Comparison of ENCODE assay signal across 16 cellular contexts in genomic region chr7:39042706-39043105, GRCh38.
A peak's percentile ranks its signal among the peaks of the same experiment; 100 is the strongest.
DNase-seq lines count a peak whose midpoint lies in the region; ATAC-seq lines count a peak whose summit lies in the region.
"Had no signal": no experiment of that assay in that cellular context is flagged by ENCODE, and none has a peak within 500 bp of the region (broad histone marks: within the 10 kb centered on the region; RNA-seq: fewer than 3 reads in every experiment).

No MANE protein-coding gene starts in this region.

- H3K9me3 ChIP-seq in NT2/D1 (ENCODE audit: insufficient read depth, low read length) = peaks cover 7% of the 10 kb centered on the region; the same call in 1 of the 2 replicates
- H3K9me3 ChIP-seq: BE2C had no signal

- no peaks in the 10 kb centered on the region for H3K27me3 Mint-ChIP-seq in stimulated activated naive CD8-positive, alpha-beta T cell treated with anti-CD3 and anti-CD28 coated beads, Interleukin-15, amount 100 ng/mL, for 72 hours
- H3K27me3 Mint-ChIP-seq: CD4-positive, alpha-beta memory T cell had no signal

- no peaks in the 10 kb centered on the region for H3K36me3 ChIP-seq in NT2/D1 (ENCODE audit: insufficient read depth, insufficient read length, low read length)
- H3K36me3 ChIP-seq: BE2C had no signal

- no peak overlapping the region for H3K4me3 ChIP-seq in NT2/D1 (ENCODE audit: insufficient read length, low read depth)
- H3K4me3 ChIP-seq: GM23248 had no signal

- H3K9me3 Mint-ChIP-seq in stimulated activated naive CD8-positive, alpha-beta T cell treated with anti-CD3 and anti-CD28 coated beads, Interleukin-15, amount 100 ng/mL, for 72 hours = no peaks in the 10 kb centered on the region
- H3K9me3 Mint-ChIP-seq: CD4-positive, alpha-beta memory T cell; HFFc6 had no signal

- no peaks in the 10 kb centered on the region for H3K27me3 ChIP-seq in NT2/D1 (ENCODE audit: insufficient read depth, insufficient read length)

- no peaks in the 10 kb centered on the region for H3K4me1 ChIP-seq in NT2/D1 (ENCODE audit: insufficient read depth, insufficient read length)
- H3K4me1 ChIP-seq: BE2C had no signal

- H3K9ac ChIP-seq in NT2/D1 (ENCODE audit: insufficient read length, low read depth) = no peak overlapping the region
- H3K9ac ChIP-seq: GM23248 had no signal

- H3K4me1 Mint-ChIP-seq in stimulated activated naive CD8-positive, alpha-beta T cell treated with anti-CD3 and anti-CD28 coated beads, Interleukin-15, amount 100 ng/mL, for 72 hours = no peaks in the 10 kb centered on the region
- H3K4me1 Mint-ChIP-seq: CD4-positive, alpha-beta memory T cell had no signal

- DNase-seq in stimulated activated naive CD8-positive, alpha-beta T cell treated with anti-CD3 and anti-CD28 coated beads, Interleukin-15, amount 100 ng/mL, for 72 hours = no peak
- DNase-seq in stimulated activated naive CD8-positive, alpha-beta T cell treated with anti-CD3 and anti-CD28 coated beads, Interleukin-15, Interleukin-2, amounts not matched to agents 100 U/mL and 50 U/mL, for 24 hours = no peak
- DNase-seq in NCI-H2107 (lab: John Stamatoyannopoulos, UW) (peak; percentile 64), NT2/D1 (ENCODE audit: low read depth, low spot score) (peak; percentile 11), SIG-M5 treated with dmso at 0.1 percent for 504 hours (lab: John Stamatoyannopoulos, UW; ENCODE audit: unreplicated experiment) (no peak)
- no peak for DNase-seq in activated CD4-positive, CD25-positive, alpha-beta regulatory T cell treated with anti-CD3 and anti-CD28 coated beads, Interleukin-2, amount 50 U/mL, for 72 hours
- DNase-seq: BE2C; CD4-positive, alpha-beta memory T cell; GM23248; HFFc6; MV-4-11; NCI-H1694 treated with DMSO at 0.1 percent for 48 hours; NCI-H226; PC-3; T-helper 9 cell had no signal

- no peak overlapping the region for H3K4me3 Mint-ChIP-seq in stimulated activated naive CD8-positive, alpha-beta T cell treated with anti-CD3 and anti-CD28 coated beads, Interleukin-15, amount 100 ng/mL, for 72 hours
- H3K4me3 Mint-ChIP-seq: CD4-positive, alpha-beta memory T cell; HFFc6 had no signal

- no peak overlapping the region for H3K27ac Mint-ChIP-seq in stimulated activated naive CD8-positive, alpha-beta T cell treated with anti-CD3 and anti-CD28 coated beads, Interleukin-15, amount 100 ng/mL, for 72 hours
- H3K27ac Mint-ChIP-seq: CD4-positive, alpha-beta memory T cell; HFFc6 had no signal

- ATAC-seq in stimulated activated naive CD8-positive, alpha-beta T cell treated with anti-CD3 and anti-CD28 coated beads, Interleukin-15, amount 100 ng/mL, for 72 hours = peak; percentile 18
- no peak for ATAC-seq in stimulated activated naive CD8-positive, alpha-beta T cell treated with anti-CD3 and anti-CD28 coated beads, Interleukin-15, Interleukin-2, amounts not matched to agents 100 U/mL and 50 U/mL, for 24 hours
- ATAC-seq in GM21576 (IDR thresholded peaks at IDR 0.05; ENCODE audit: unreplicated experiment) = no peak
- ATAC-seq: PC-3 had no signal

Comparison
In these comparisons a context has a peak if more than half of its experiments do, and no peak if none do; other contexts are left out.
1. DNase-seq: peak in NCI-H2107 (single experiment) and NT2/D1 (single experiment); none in stimulated activated naive CD8-positive, alpha-beta T cell treated with anti-CD3 and anti-CD28 coated beads, Interleukin-15, amount 100 ng/mL, for 72 hours (0 of 2), stimulated activated naive CD8-positive, alpha-beta T cell treated with anti-CD3 and anti-CD28 coated beads, Interleukin-15, Interleukin-2, amounts not matched to agents 100 U/mL and 50 U/mL, for 24 hours (single experiment), SIG-M5 treated with dmso at 0.1 percent for 504 hours (single experiment) and activated CD4-positive, CD25-positive, alpha-beta regulatory T cell treated with anti-CD3 and anti-CD28 coated beads, Interleukin-2, amount 50 U/mL, for 72 hours (single experiment).